Comparison of ENCODE assay signal across 8 cellular contexts in the genomic region with DNA sequence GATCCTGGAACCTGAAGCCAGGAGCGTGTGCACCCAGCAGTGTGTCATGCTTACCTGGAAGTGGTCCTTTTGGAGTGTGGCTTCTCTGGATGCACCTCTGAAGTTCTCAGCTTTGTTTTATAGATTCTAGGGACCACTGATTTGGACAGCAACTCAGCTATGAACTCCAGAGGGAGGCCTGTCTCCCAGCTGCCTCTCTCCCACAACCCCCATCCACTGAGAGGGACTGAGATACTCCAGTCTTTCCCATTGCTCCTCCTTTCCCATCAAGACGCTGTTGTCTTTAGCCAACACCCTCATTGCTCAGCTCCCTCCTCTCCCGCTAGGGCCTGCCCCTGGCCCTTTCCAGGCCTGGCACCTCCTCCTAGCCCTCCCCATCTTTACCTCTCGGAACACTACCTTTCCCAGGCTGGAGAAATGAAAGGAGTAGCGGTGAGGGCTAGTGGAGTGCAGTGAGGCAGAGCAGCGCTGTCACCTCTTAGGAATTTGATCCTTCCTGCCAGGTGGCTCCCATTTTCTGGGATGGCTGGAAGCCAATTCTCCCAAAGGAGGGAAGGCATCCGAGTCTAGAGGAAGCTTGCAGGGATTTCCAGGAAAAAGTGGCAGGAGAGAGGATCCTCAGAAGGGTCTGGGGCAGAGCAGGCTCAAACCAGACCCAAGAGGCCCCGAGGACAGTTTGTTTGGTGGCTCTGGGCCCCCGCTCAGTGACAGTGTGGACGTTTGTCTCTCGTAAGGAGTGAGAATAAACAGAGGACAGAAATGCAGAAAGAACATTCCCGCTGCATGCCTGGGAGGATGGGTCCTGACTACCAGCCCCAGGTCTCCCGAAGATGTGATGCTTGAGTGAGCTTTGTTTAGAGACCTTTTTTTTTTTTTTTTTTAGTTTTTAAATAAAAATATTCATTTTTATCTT. TPM values are rescaled to one million over a fixed set of nuclear protein-coding genes. Genes with fewer than 3 reads are reported as not detected.
DNase-seq lines count a peak whose midpoint lies in the region; ATAC-seq and TF ChIP-seq lines count a peak whose summit lies in the region.

A gene (minus strand): TSS at position 285 of the 913 bp plus-strand sequence. CDS start 1,261 bp downstream, outside the sequence.

- no peak within 1 kb of the TSS for H3K27ac Mint-ChIP-seq in CD4-positive, alpha-beta memory T cell

- TF ChIP-seq CTCF in coronary artery (IDR thresholded peaks at IDR 0.05): no peak

- no peak within 1 kb of the TSS for H3K4me3 ChIP-seq in CD4-positive, alpha-beta memory T cell (ENCODE audit: low read length in 2 of 2)
- H3K4me3 ChIP-seq in iPS-20b (ENCODE audit: low read length) (peak within 1 kb of the TSS; percentile 66), coronary artery (no peak within 1 kb of the TSS)

- H3K27me3 Mint-ChIP-seq in CD4-positive, alpha-beta memory T cell: peaks cover 22 to 24% of the 10 kb centered on the region in 2 donors

- H3K27ac ChIP-seq in CD4-positive, alpha-beta memory T cell (ENCODE audit: low read depth, low read length): no peak within 1 kb of the TSS
- no peak within 1 kb of the TSS for H3K27ac ChIP-seq in iPS-20b (ENCODE audit: low read length)
- H3K27ac ChIP-seq in coronary artery: no peak within 1 kb of the TSS

- H3K36me3 ChIP-seq in CD4-positive, alpha-beta memory T cell (ENCODE audit: insufficient read depth, low read length): no peaks in the 10 kb centered on the region
- H3K36me3 ChIP-seq in iPS-20b (ENCODE audit: insufficient read depth, low read depth, low read length): no peaks in the 10 kb centered on the region

- H3K36me3 Mint-ChIP-seq in CD4-positive, alpha-beta memory T cell: no peaks in the 10 kb centered on the region

- in situ Hi-C loops in KBM-7 (cut with MboI; ENCODE audit: low pct_unique_long_range_greater_than_20kb, low sequenced_read_pairs): no loop called here

- peaks cover 3 to 9% (median 5%) of the 10 kb centered on the region in 4 donors for H3K4me1 Mint-ChIP-seq in CD4-positive, alpha-beta memory T cell

- ATAC-seq in GM18868 (IDR thresholded peaks at IDR 0.05; ENCODE audit: unreplicated experiment) (no peak), GM19463 (IDR thresholded peaks at IDR 0.05; ENCODE audit: unreplicated experiment) (no peak)

- H3K4me1 ChIP-seq in CD4-positive, alpha-beta memory T cell (ENCODE audit: insufficient read depth, low read length): no peaks in the 10 kb centered on the region
- 0 out of 2 replicates have a peak, but pooled peaks cover 7% of the 10 kb centered on the region for H3K4me1 ChIP-seq in iPS-20b (ENCODE audit: insufficient read depth, low read length)

- intact Hi-C loops in CD4-positive, alpha-beta memory T cell (cut with micrococcal nuclease): no loop called here

- CTCF ChIA-PET in CD4-positive, alpha-beta memory T cell (lab: Charles Lee; ENCODE audit: partially characterized antibody): no interaction called here

- H3K27me3 ChIP-seq in CD4-positive, alpha-beta memory T cell (ENCODE audit: insufficient read depth, low read length): no peaks in the 10 kb centered on the region
- H3K27me3 ChIP-seq in iPS-20b (ENCODE audit: insufficient read depth, low read length): peaks cover 58% of the 10 kb centered on the region

- H3K9me3 ChIP-seq in CD4-positive, alpha-beta memory T cell (ENCODE audit: control insufficient read depth in 1 of 2, low read length in 2 of 2): no peaks in the 10 kb centered on the region
- H3K9me3 ChIP-seq in iPS-20b (ENCODE audit: insufficient read depth, low read depth, low read length): no peaks in the 10 kb centered on the region

- peak within 1 kb of the TSS in 5 of 8 donors; percentile 3 to 69 (median 49) for H3K4me3 Mint-ChIP-seq in CD4-positive, alpha-beta memory T cell

- DNase-seq in CD4-positive, alpha-beta memory T cell: no peak
- DNase-seq in HS-5 (ENCODE audit: low read depth) (peak; percentile 61), RKO (ENCODE audit: low spot score) (peak; percentile 70), KBM-7 (no peak), coronary artery (ENCODE audit: low spot score) (no peak)

- POLR2A ChIA-PET in CD4-positive, alpha-beta memory T cell (lab: Charles Lee; ENCODE audit: partially characterized antibody): no interaction called here

- H3K9me3 Mint-ChIP-seq in CD4-positive, alpha-beta memory T cell: no peaks in the 10 kb centered on the region

- H3K9ac ChIP-seq in iPS-20b (ENCODE audit: low read depth, low read length): no peak within 1 kb of the TSS

RNA-seq across cellular contexts. Expression of the gene that starts here (rescaled TPM):
- not detected for total RNA-seq in CD4-positive, alpha-beta memory T cell
- not detected for polyA plus RNA-seq in CD4-positive, alpha-beta memory T cell

Comparison
In these comparisons a context has a peak if more than half of its experiments do, and no peak if none do; other contexts are left out.
1. DNase-seq: peak in HS-5 (single experiment) and RKO (single experiment); none in CD4-positive, alpha-beta memory T cell (0 of 5), KBM-7 (single experiment) and coronary artery (single experiment).